1 cellular context compared by ENCODE assay signal in the genomic region with DNA sequence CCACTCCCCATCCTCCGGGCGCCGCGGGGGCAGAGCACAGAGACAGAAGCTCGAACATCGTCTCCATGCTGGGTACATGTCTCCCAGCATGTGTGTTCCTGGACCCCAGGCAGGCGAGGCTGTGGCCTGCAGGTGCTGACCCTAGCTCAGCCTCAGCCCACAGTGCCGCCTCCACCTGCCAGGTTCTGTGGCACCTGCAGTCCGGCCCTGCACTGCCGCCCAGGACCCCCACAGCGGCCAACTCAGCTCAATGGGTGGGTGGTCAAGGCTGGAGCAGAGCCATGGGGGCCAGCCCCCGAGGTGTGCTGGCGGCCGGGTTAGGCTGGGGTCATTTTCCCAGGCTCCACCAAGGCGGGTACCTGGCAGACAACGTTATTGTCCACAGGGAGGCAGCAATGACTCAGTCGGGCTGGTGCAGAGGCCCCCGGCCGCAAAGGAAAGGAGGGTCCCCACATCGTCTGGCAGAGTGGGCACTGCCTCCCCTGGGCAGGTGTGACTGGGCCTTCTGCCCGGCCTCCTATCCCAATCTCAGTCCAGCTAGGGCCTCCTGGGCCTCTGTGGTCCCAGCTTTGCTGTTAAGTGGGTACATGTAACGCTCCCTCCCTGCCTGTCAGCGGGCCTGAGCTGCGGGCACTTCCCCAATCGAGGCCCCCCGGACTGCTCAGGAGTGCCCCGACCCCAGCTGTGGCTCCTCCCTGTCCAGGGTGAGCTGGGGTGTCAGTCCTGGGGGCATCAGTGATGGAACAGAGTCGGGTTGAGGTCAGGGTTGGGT.
TF ChIP-seq lines count a peak whose summit lies in the region.

No MANE protein-coding gene starts in this region.

TF ChIP-seq in H1, 55 proteins besides CTCF, POLR2A, EP300 and RAD21:
- TF ChIP-seq GABPA (IDR thresholded peaks at IDR 0.05; ENCODE audit: borderline replicate concordance, insufficient read depth, low read length), result no peak
- no peak for TF ChIP-seq TCF12 (IDR thresholded peaks at IDR 0.05; ENCODE audit: low read depth, low read length)
